In genomic region chr19:39334444-39334976, GRCh38 we compare ENCODE assay signal across 14 cellular contexts. TPM values are rescaled to one million over a fixed set of nuclear protein-coding genes. Genes with fewer than 3 reads are reported as not detected.
DNase-seq lines count a peak whose midpoint lies in the region; ATAC-seq and TF ChIP-seq lines count a peak whose summit lies in the region.
"Had no signal": no experiment of that assay in that cellular context is flagged by ENCODE, and none has a peak within 500 bp of the region (broad histone marks: within the 10 kb centered on the region; RNA-seq: fewer than 3 reads in every experiment).

No MANE protein-coding gene starts in this region.

- peaks cover 32% of the 10 kb centered on the region for H3K4me1 Mint-ChIP-seq in activated T-helper 2 cell treated with anti-CD3 and anti-CD28 coated beads, Interferon-gamma antibody, Interleukin-2, Interleukin-4, amounts not matched to agents 10 μg/mL and 5 μg/mL and 100 μg/mL, durations not matched to agents 14 hours and 24 hours and 36 hours (ENCODE audit: low read depth)
- H3K4me1 Mint-ChIP-seq in natural killer cell: peaks cover 32 to 39% of the 10 kb centered on the region in 2 donors

- H3F3A ChIP-seq in GM23248 (ENCODE audit: insufficient read depth): no peaks in the 10 kb centered on the region

- ATAC-seq in natural killer cell: no peak
- no peak for ATAC-seq in GM21786 (IDR thresholded peaks at IDR 0.05; ENCODE audit: unreplicated experiment)
- ATAC-seq: Right ventricle myocardium inferior had no signal

- H3K9ac ChIP-seq in BLaER1 treated with 17β-estradiol and CSF1 and Interleukin-3, amounts not matched to agents 10 nM and 100 nM: peak overlapping the region; percentile 90 to 100 (median 98)
- no peak overlapping the region for H3K9ac ChIP-seq in GM23248

- no peaks in the 10 kb centered on the region for H3K9me3 Mint-ChIP-seq in activated T-helper 2 cell treated with anti-CD3 and anti-CD28 coated beads, Interferon-gamma antibody, Interleukin-2, Interleukin-4, amounts not matched to agents 10 μg/mL and 5 μg/mL and 100 μg/mL, durations not matched to agents 14 hours and 24 hours and 36 hours
- no peaks in the 10 kb centered on the region for H3K9me3 Mint-ChIP-seq in natural killer cell

- H3K4me2 ChIP-seq in BLaER1 treated with 17β-estradiol and CSF1 and Interleukin-3, amounts not matched to agents 10 nM and 100 nM: peak overlapping the region; percentile 72 to 95 (median 89)
- H3K4me2 ChIP-seq in GM23248 (ENCODE audit: unreplicated experiment): no peak overlapping the region

- no peak overlapping the region for H2AFZ ChIP-seq in GM23248

- H3K9me3 ChIP-seq in BLaER1 treated with 17β-estradiol and CSF1 and Interleukin-3, amounts not matched to agents 10 nM and 100 nM (replicated peaks in 1 of 11): peaks cover 0 to 4% (median 0%) of the 10 kb centered on the region in 11 experiments; a peak in 1 of 22 replicates
- no peaks in the 10 kb centered on the region for H3K9me3 ChIP-seq in GM23248 (ENCODE audit: low read depth)
- H3K9me3 ChIP-seq: pancreas had no signal

- no peaks in the 10 kb centered on the region for H3K79me2 ChIP-seq in GM23248 (ENCODE audit: insufficient read depth)

- H3K36me3 ChIP-seq in BLaER1 treated with 17β-estradiol and CSF1 and Interleukin-3, amounts not matched to agents 10 nM and 100 nM: peaks cover 22 to 50% (median 40%) of the 10 kb centered on the region in 11 experiments; a peak in 21 of 22 replicates
- H3K36me3 ChIP-seq in GM23248 (ENCODE audit: low read depth): no peaks in the 10 kb centered on the region
- H3K36me3 ChIP-seq: cardiac muscle cell, pancreas had no signal

- H3K4me3 ChIP-seq in BLaER1 treated with 17β-estradiol and CSF1 and Interleukin-3, amounts not matched to agents 10 nM and 100 nM: peak overlapping the region; percentile 72 to 96 (median 86)
- H3K4me3 ChIP-seq in GM12864 (ENCODE audit: low read depth, low read length) (peak overlapping the region; percentile 69), coronary artery (no peak overlapping the region), dorsolateral prefrontal cortex (peak overlapping the region in 17 of 59 donors; percentile 21 to 53 (median 42)), GM23248 (no peak overlapping the region)
- H3K4me3 ChIP-seq: cardiac muscle cell had no signal

- H4K20me1 ChIP-seq in BLaER1 treated with 17β-estradiol and CSF1 and Interleukin-3, amounts not matched to agents 10 nM and 100 nM: peaks cover 16 to 45% (median 39%) of the 10 kb centered on the region in 11 experiments; a peak in 21 of 22 replicates
- no peaks in the 10 kb centered on the region for H4K20me1 ChIP-seq in GM23248 (ENCODE audit: insufficient read depth)

- H3K27ac Mint-ChIP-seq in activated T-helper 2 cell treated with anti-CD3 and anti-CD28 coated beads, Interferon-gamma antibody, Interleukin-2, Interleukin-4, amounts not matched to agents 10 μg/mL and 5 μg/mL and 100 μg/mL, durations not matched to agents 14 hours and 24 hours and 36 hours: peak overlapping the region; percentile 98
- peak overlapping the region; percentile 97 to 100 for H3K27ac Mint-ChIP-seq in natural killer cell

- H3K4me1 ChIP-seq in BLaER1 treated with 17β-estradiol and CSF1 and Interleukin-3, amounts not matched to agents 10 nM and 100 nM: peaks cover 84 to 89% (median 87%) of the 10 kb centered on the region in 10 experiments
- no peaks in the 10 kb centered on the region for H3K4me1 ChIP-seq in GM23248 (ENCODE audit: insufficient read depth)
- H3K4me1 ChIP-seq: pancreas had no signal

- peaks cover 36% of the 10 kb centered on the region for H3K36me3 Mint-ChIP-seq in activated T-helper 2 cell treated with anti-CD3 and anti-CD28 coated beads, Interferon-gamma antibody, Interleukin-2, Interleukin-4, amounts not matched to agents 10 μg/mL and 5 μg/mL and 100 μg/mL, durations not matched to agents 14 hours and 24 hours and 36 hours (ENCODE audit: low read depth)
- H3K36me3 Mint-ChIP-seq in natural killer cell: no peaks in the 10 kb centered on the region

- H3K9me2 ChIP-seq in GM23248 (ENCODE audit: insufficient read depth): no peaks in the 10 kb centered on the region

- WGBS in GM23248 (ENCODE audit: low coverage in 1 of 2, low lambda C conversion rate in 2 of 2, missing lambda C conversion rate in 2 of 2), 2 experiments: 84 to 86% methylated on average over 5 of the region's 5 CpGs

- in situ Hi-C loops in GM23248 (cut with MboI): loop anchor here (5.0 kb wide), 1 partner anchor 212 kb away; no protein-coding TSS in a partner anchor

- no peak for TF ChIP-seq CTCF in GM12864 (IDR thresholded peaks at IDR 0.05; ENCODE audit: low read depth, low read length, missing control alignments)
- no peak for TF ChIP-seq CTCF in natural killer cell (IDR thresholded peaks at IDR 0.05)
- no peak for TF ChIP-seq CTCF in coronary artery (IDR thresholded peaks at IDR 0.05)
- no peak for TF ChIP-seq CTCF in dorsolateral prefrontal cortex (IDR thresholded peaks at IDR 0.05 in 54 of 56, conservative IDR thresholded peaks at IDR 0.05 in 2 of 56; ENCODE audit: low read depth in 1 of 56, partially characterized antibody in 56 of 56)

- H3K4me3 Mint-ChIP-seq in activated T-helper 2 cell treated with anti-CD3 and anti-CD28 coated beads, Interferon-gamma antibody, Interleukin-2, Interleukin-4, amounts not matched to agents 10 μg/mL and 5 μg/mL and 100 μg/mL, durations not matched to agents 14 hours and 24 hours and 36 hours (ENCODE audit: low read depth): peak overlapping the region; percentile 97
- peak overlapping the region; percentile 98 for H3K4me3 Mint-ChIP-seq in natural killer cell

- no peaks in the 10 kb centered on the region for H3K27me3 Mint-ChIP-seq in activated T-helper 2 cell treated with anti-CD3 and anti-CD28 coated beads, Interferon-gamma antibody, Interleukin-2, Interleukin-4, amounts not matched to agents 10 μg/mL and 5 μg/mL and 100 μg/mL, durations not matched to agents 14 hours and 24 hours and 36 hours (ENCODE audit: low read depth)
- H3K27me3 Mint-ChIP-seq in natural killer cell (ENCODE audit: low read depth in 2 of 2): no peaks in the 10 kb centered on the region

- no peak for DNase-seq in GM12864 (ENCODE audit: low read depth)
- DNase-seq in activated T-helper 2 cell treated with anti-CD3 and anti-CD28 coated beads, Interferon-gamma antibody, Interleukin-2, Interleukin-4, amounts not matched to agents 10 μg/mL and 5 μg/mL and 100 μg/mL, durations not matched to agents 14 hours and 24 hours and 36 hours (ENCODE audit: low spot score): no peak
- DNase-seq in natural killer cell: no peak
- DNase-seq in coronary artery (ENCODE audit: low spot score): no peak
- no peak for DNase-seq in dorsolateral prefrontal cortex
- DNase-seq in GM23248: no peak
- DNase-seq: NCI-H146, NCI-H748 treated with DMSO at 0.1 percent for 48 hours, pancreas had no signal

- peak overlapping the region; percentile 70 to 100 (median 99); a peak in 21 of 22 replicates for H3K27ac ChIP-seq in BLaER1 treated with 17β-estradiol and CSF1 and Interleukin-3, amounts not matched to agents 10 nM and 100 nM
- H3K27ac ChIP-seq in coronary artery (peak overlapping the region in 1 of 2 donors; percentile 85), dorsolateral prefrontal cortex (peak overlapping the region in 2 of 59 donors; percentile 56 to 67), GM23248 (no peak overlapping the region)
- H3K27ac ChIP-seq: C4-2B, cardiac muscle cell had no signal

- H3K27me3 ChIP-seq in BLaER1 treated with 17β-estradiol and CSF1 and Interleukin-3, amounts not matched to agents 10 nM and 100 nM: no peaks in the 10 kb centered on the region
- no peaks in the 10 kb centered on the region for H3K27me3 ChIP-seq in dorsolateral prefrontal cortex
- no peaks in the 10 kb centered on the region for H3K27me3 ChIP-seq in GM23248 (replicated peaks; ENCODE audit: insufficient read depth)
- H3K27me3 ChIP-seq: cardiac muscle cell, pancreas had no signal

- intact Hi-C loops in activated T-helper 2 cell treated with anti-CD3 and anti-CD28 coated beads, Interferon-gamma antibody, Interleukin-2, Interleukin-4, amounts not matched to agents 10 μg/mL and 5 μg/mL and 100 μg/mL, durations not matched to agents 14 hours and 24 hours and 36 hours (cut with micrococcal nuclease): no loop called here
- intact Hi-C loops in natural killer cell (cut with micrococcal nuclease): no loop called here
- intact Hi-C loops in dorsolateral prefrontal cortex (cut with DNase I): no loop called here

RNA-seq across cellular contexts. Expression of gene GMFG, which starts 1.3 kb away (rescaled TPM):
- 350 and 364 TPM in 2 replicates for total RNA-seq in activated T-helper 2 cell treated with anti-CD3 and anti-CD28 coated beads, Interferon-gamma antibody, Interleukin-2, Interleukin-4, amounts not matched to agents 10 μg/mL and 5 μg/mL and 100 μg/mL, durations not matched to agents 14 hours and 24 hours and 36 hours
- total RNA-seq in natural killer cell (100 to 1,000 TPM; 315 to 331 (median 329) TPM), dorsolateral prefrontal cortex (10 to 100 TPM in 94 of 120 experiments, 1 to 10 TPM in 26; 4.4 to 36.5 (median 12.4) TPM)
- not detected in 2 replicates for total RNA-seq in GM23248 (2014; rRNA removed; shearing (Covaris generic))
- polyA plus RNA-seq in GM23248 (2016; fragmentation: Nextera tagmentation; extraction: Ambion mirVana): 1.1 and 2.2 TPM in 2 replicates
- total RNA-seq: cardiac muscle cell had no signal

RNA-seq across cellular contexts. Expression of gene SAMD4B, which starts 7.7 kb away (rescaled TPM):
- total RNA-seq in activated T-helper 2 cell treated with anti-CD3 and anti-CD28 coated beads, Interferon-gamma antibody, Interleukin-2, Interleukin-4, amounts not matched to agents 10 μg/mL and 5 μg/mL and 100 μg/mL, durations not matched to agents 14 hours and 24 hours and 36 hours: 64.0 TPM in 2 replicates
- 10 to 100 TPM; 67.8 to 80.8 (median 78.9) TPM for total RNA-seq in natural killer cell
- total RNA-seq in dorsolateral prefrontal cortex: 100 to 1,000 TPM; 107 to 294 (median 153) TPM
- total RNA-seq in GM23248 (2014; rRNA removed; shearing (Covaris generic)): 71.9 and 87.1 TPM in 2 replicates
- 64.8 and 66.7 TPM in 2 replicates for polyA plus RNA-seq in GM23248 (2016; fragmentation: Nextera tagmentation; extraction: Ambion mirVana)

RNA-seq across cellular contexts. Expression of gene LRFN1, which starts 13.8 kb away (rescaled TPM):
- 4.4 and 4.5 TPM in 2 replicates for total RNA-seq in activated T-helper 2 cell treated with anti-CD3 and anti-CD28 coated beads, Interferon-gamma antibody, Interleukin-2, Interleukin-4, amounts not matched to agents 10 μg/mL and 5 μg/mL and 100 μg/mL, durations not matched to agents 14 hours and 24 hours and 36 hours
- total RNA-seq in natural killer cell: 10 to 100 TPM in 1 of 3 donors, 1 to 10 TPM in 2; 5.9 to 12.5 (median 6.9) TPM
- 10 to 100 TPM in 115 of 120 experiments, 1 to 10 TPM in 5; 6.4 to 25.4 (median 16.9) TPM for total RNA-seq in dorsolateral prefrontal cortex
- not detected in 2 replicates for total RNA-seq in GM23248 (2014; rRNA removed; shearing (Covaris generic))
- polyA plus RNA-seq in GM23248 (2016; fragmentation: Nextera tagmentation; extraction: Ambion mirVana): 0.10 TPM in 1 of 2 replicates, not detected in the other

RNA-seq across cellular contexts. Expression of gene IFNL1, which starts 38.3 kb away (rescaled TPM):
- not detected in 2 replicates for total RNA-seq in activated T-helper 2 cell treated with anti-CD3 and anti-CD28 coated beads, Interferon-gamma antibody, Interleukin-2, Interleukin-4, amounts not matched to agents 10 μg/mL and 5 μg/mL and 100 μg/mL, durations not matched to agents 14 hours and 24 hours and 36 hours
- 1 to 10 TPM in 1 of 3 donors, under 1 TPM in 1, not detected in 1; 0.33 to 1.4 TPM for total RNA-seq in natural killer cell
- not detected for total RNA-seq in dorsolateral prefrontal cortex
- not detected in 2 replicates for total RNA-seq in GM23248 (2014; rRNA removed; shearing (Covaris generic))
- not detected in 2 replicates for polyA plus RNA-seq in GM23248 (2016; fragmentation: Nextera tagmentation; extraction: Ambion mirVana)
- total RNA-seq: cardiac muscle cell, pancreas, Right ventricle myocardium inferior had no signal
- polyA plus RNA-seq: cardiac muscle cell, pancreas had no signal

RNA-seq across cellular contexts. Expression of gene PAF1, which starts 56.4 kb away (rescaled TPM):
- total RNA-seq in activated T-helper 2 cell treated with anti-CD3 and anti-CD28 coated beads, Interferon-gamma antibody, Interleukin-2, Interleukin-4, amounts not matched to agents 10 μg/mL and 5 μg/mL and 100 μg/mL, durations not matched to agents 14 hours and 24 hours and 36 hours: 49.5 and 51.1 TPM in 2 replicates
- total RNA-seq in natural killer cell: 10 to 100 TPM; 54.3 to 80.9 (median 68.3) TPM
- total RNA-seq in dorsolateral prefrontal cortex: 10 to 100 TPM; 33.5 to 65.7 (median 46.2) TPM
- 45.3 and 51.2 TPM in 2 replicates for total RNA-seq in GM23248 (2014; rRNA removed; shearing (Covaris generic))
- 44.2 and 44.5 TPM in 2 replicates for polyA plus RNA-seq in GM23248 (2016; fragmentation: Nextera tagmentation; extraction: Ambion mirVana)

Comparison
In these comparisons a context has a peak if more than half of its experiments do, and no peak if none do; other contexts are left out.
1. H3K4me3 ChIP-seq: peak in BLaER1 treated with 17β-estradiol and CSF1 and Interleukin-3, amounts not matched to agents 10 nM and 100 nM (10 of 10) and GM12864 (single experiment); none in coronary artery (single experiment) and GM23248 (single experiment).